12 cellular contexts compared by ENCODE assay signal in the genomic region with DNA sequence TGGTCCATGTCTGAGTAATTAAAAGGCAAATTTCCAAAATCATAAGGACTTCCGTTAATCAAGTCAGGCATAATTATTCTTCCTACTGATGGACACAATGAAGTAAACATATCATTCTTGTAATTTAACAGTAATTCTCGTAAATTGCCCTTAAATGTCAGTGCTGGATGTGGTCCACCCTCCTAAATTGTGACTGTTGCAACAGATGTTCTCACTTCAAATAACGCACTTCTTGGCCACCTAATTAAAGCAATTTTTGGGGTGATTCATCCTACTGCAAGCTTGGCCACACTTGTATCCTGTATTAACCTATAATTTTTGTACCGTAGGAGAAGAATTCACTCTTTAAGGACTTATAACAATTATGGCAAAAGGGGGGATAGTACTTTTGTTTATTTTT. TPM values are rescaled to one million over a fixed set of nuclear protein-coding genes. Genes with fewer than 3 reads are reported as not detected.
DNase-seq lines count a peak whose midpoint lies in the region; ATAC-seq and TF ChIP-seq lines count a peak whose summit lies in the region.
"Had no signal": no experiment of that assay in that cellular context is flagged by ENCODE, and none has a peak within 500 bp of the region (broad histone marks: within the 10 kb centered on the region; RNA-seq: fewer than 3 reads in every experiment).

No MANE protein-coding gene starts in this region.

- peak overlapping the region; percentile 94 for H3K18ac ChIP-seq in IMR-90 (ENCODE audit: low read depth, low read length)

- peaks cover 32% of the 10 kb centered on the region; the same call in 1 of the 2 replicates for H4K20me1 ChIP-seq in IMR-90 (ENCODE audit: insufficient read depth, low read length)

- H3K36me3 ChIP-seq in IMR-90 (ENCODE audit: control insufficient read depth, insufficient read depth, low read length) (peaks cover 45% of the 10 kb centered on the region), lower lobe of right lung (peaks cover 9% of the 10 kb centered on the region), thoracic aorta (peaks cover 24% of the 10 kb centered on the region)

- H2AK9ac ChIP-seq in IMR-90 (replicated peaks; ENCODE audit: low read depth, low read length, poor library complexity): no peak overlapping the region

- POLR2A ChIA-PET in IMR-90 (lab: Charles Lee; ENCODE audit: unreplicated experiment): interaction anchor here (2.2 to 7.9 kb wide), 2 partner anchors 22 to 98 kb away, joined by 15 to 163 read pairs; no protein-coding TSS in a partner anchor

- H3K56ac ChIP-seq in IMR-90 (ENCODE audit: extremely low read depth, insufficient read depth, low read length): peak overlapping the region; percentile 97

- DNase-seq in IMR-90 (no peak), astrocyte of the hippocampus (ENCODE audit: low read depth, low spot score) (peak; percentile 36), lower lobe of right lung (no peak), thoracic aorta (ENCODE audit: low spot score) (no peak), dermis blood vessel endothelial cell (no peak), NCI-H2029 treated with DMSO at 0.1 percent for 48 hours (lab: John Stamatoyannopoulos, UW) (no peak), HuH-7 (ENCODE audit: low spot score) (no peak)
- DNase-seq: activated gamma-delta T cell, mucosa of descending colon, T-helper 9 cell had no signal

- peak overlapping the region; percentile 57 for H4K91ac ChIP-seq in IMR-90 (ENCODE audit: insufficient read depth, low read depth, low read length)

- H3K4ac ChIP-seq in IMR-90 (ENCODE audit: low read depth, low read length): peak overlapping the region; percentile 93; the same call in 1 of the 2 replicates

- H3K9me3 ChIP-seq in IMR-90 (ENCODE audit: control insufficient read depth, insufficient read depth, low read length) (no peaks in the 10 kb centered on the region), lower lobe of right lung (no peaks in the 10 kb centered on the region), thoracic aorta (no peaks in the 10 kb centered on the region)
- H3K9me3 ChIP-seq: mucosa of descending colon had no signal

- H4K8ac ChIP-seq in IMR-90 (ENCODE audit: low read depth in 2 of 2, low read length in 2 of 2): peak overlapping the region; percentile 68 to 81; a peak in 3 of 4 replicates

- CTCF ChIA-PET in IMR-90 (lab: Yijun Ruan, JAX): no interaction called here

- H3K27me3 ChIP-seq in IMR-90 (ENCODE audit: control insufficient read depth, insufficient read depth, low read length): no peaks in the 10 kb centered on the region
- H3K27me3 ChIP-seq in lower lobe of right lung (ENCODE audit: low read depth): no peaks in the 10 kb centered on the region
- H3K27me3 ChIP-seq in thoracic aorta (replicated peaks; ENCODE audit: insufficient read depth): no peaks in the 10 kb centered on the region

- H3K4me2 ChIP-seq in IMR-90 (ENCODE audit: low read depth, low read length): peak overlapping the region; percentile 67

- intact Hi-C loops in IMR-90 (cut with micrococcal nuclease): no loop called here
- intact Hi-C loops in lower lobe of right lung (cut with DNase I): loop anchor here (10.0 kb wide), 1 partner anchor 102 kb away; no protein-coding TSS in a partner anchor

- H2BK120ac ChIP-seq in IMR-90 (ENCODE audit: low read depth, low read length): peak overlapping the region; percentile 67; the same call in 1 of the 2 replicates

- peak overlapping the region; percentile 94 for H3K14ac ChIP-seq in IMR-90 (replicated peaks; ENCODE audit: low read depth, low read length)

- no peak overlapping the region for H2BK15ac ChIP-seq in IMR-90 (ENCODE audit: low read depth, low read length)

- H3K79me1 ChIP-seq in IMR-90 (ENCODE audit: low read depth in 1 of 2, low read length in 2 of 2): peaks cover 7 to 17% of the 10 kb centered on the region in 2 experiments; a peak in 3 of 4 replicates

- H4K5ac ChIP-seq in IMR-90 (ENCODE audit: low read depth, low read length): peak overlapping the region; percentile 76

- no TSS peak for BruUV-seq in IMR-90 (replicated peaks; lab: Mats Ljungman, UMichigan)

- TF ChIP-seq CTCF in IMR-90 (conservative IDR thresholded peaks at IDR 0.05; ENCODE audit: low read depth, low read length) (no peak), lower lobe of right lung (IDR thresholded peaks at IDR 0.05) (no peak), thoracic aorta (IDR thresholded peaks at IDR 0.05) (no peak)

- dilution Hi-C loops in IMR-90 (cut with HindIII; ENCODE audit: low sequenced_read_pairs, unreplicated experiment): no loop called here

- ATAC-seq in IMR-90 (ENCODE audit: low read depth) (no peak), lower lobe of right lung (no peak), thoracic aorta (ENCODE audit: insufficient number of reproducible peaks, low FRiP score, low read depth) (no peak)
- no peak for ATAC-seq in activated CD4-positive, CD25-positive, alpha-beta regulatory T cell treated with anti-CD3 and anti-CD28 coated beads, Interleukin-2, amount 50 U/mL, for 24 hours

- in situ Hi-C loops in IMR-90 (cut with MboI; ENCODE audit: low sequenced_read_pairs): loop anchor here (5.0 kb wide), 1 partner anchor 99 kb away; no protein-coding TSS in a partner anchor

- no peaks in the 10 kb centered on the region for H3K9me1 ChIP-seq in IMR-90 (ENCODE audit: insufficient read depth, low read length)

- peak overlapping the region; percentile 89 for H3K23ac ChIP-seq in IMR-90 (ENCODE audit: low read depth, low read length)

- H3K4me1 ChIP-seq in IMR-90 (ENCODE audit: control insufficient read depth, insufficient read depth, low read length) (peaks cover 16% of the 10 kb centered on the region), lower lobe of right lung (no peaks in the 10 kb centered on the region), thoracic aorta (ENCODE audit: control insufficient read depth in 1 of 2, low read depth in 2 of 2) (peaks cover 31 to 54% of the 10 kb centered on the region in 2 donors)

- H3K9ac ChIP-seq in IMR-90 (ENCODE audit: low read depth, low read length): peak overlapping the region; percentile 99

- H2AK5ac ChIP-seq in IMR-90 (ENCODE audit: low read depth, low read length): peak overlapping the region; percentile 68; the same call in 1 of the 2 replicates

- no CpG with 5 or more reads among the region's 4 CpGs for WGBS in IMR-90 (ENCODE audit: extremely low coverage in 2 of 2, insufficient read length in 1 of 2), 2 experiments

- peak overlapping the region; percentile 81 for H3K4me3 ChIP-seq in IMR-90 (ENCODE audit: insufficient read depth, low read depth, low read length)
- peak overlapping the region; percentile 57 for H3K4me3 ChIP-seq in lower lobe of right lung
- H3K4me3 ChIP-seq in thoracic aorta: peak overlapping the region; percentile 74
- H3K4me3 ChIP-seq: mucosa of descending colon had no signal

- H2AFZ ChIP-seq in IMR-90 (replicated peaks; ENCODE audit: low read length, poor library complexity): no peak overlapping the region

- TF ChIP-seq RAD21 in IMR-90 (IDR thresholded peaks at IDR 0.05; ENCODE audit: low read length): no peak

- H3K27ac ChIP-seq in IMR-90 (ENCODE audit: insufficient read depth, low read length): peak overlapping the region; percentile 94
- peak overlapping the region; percentile 85 for H3K27ac ChIP-seq in lower lobe of right lung
- peak overlapping the region; percentile 93 to 97 for H3K27ac ChIP-seq in thoracic aorta

- H2BK20ac ChIP-seq in IMR-90 (ENCODE audit: low read depth, low read length): no peak overlapping the region

- peak overlapping the region; percentile 92 for H2BK5ac ChIP-seq in IMR-90 (ENCODE audit: low read depth, low read length, poor library complexity, severe bottlenecking)

- TF ChIP-seq POLR2A in IMR-90 (IDR thresholded peaks at IDR 0.05; ENCODE audit: low read depth, low read length): no peak

TF ChIP-seq in IMR-90, 13 proteins besides CTCF, POLR2A, EP300 and RAD21:
- TF ChIP-seq BHLHE40 (IDR thresholded peaks at IDR 0.05; ENCODE audit: low read depth, low read length) (no peak), CEBPB (IDR thresholded peaks at IDR 0.05; ENCODE audit: low read depth, low read length) (0 out of 2 replicates have a peak, but pooled peaks have one; percentile 37), RFX5 (IDR thresholded peaks at IDR 0.05; ENCODE audit: low read depth, low read length) (no peak), MAZ (IDR thresholded peaks at IDR 0.05; ENCODE audit: borderline replicate concordance, low read depth, low read length) (no peak), SMC3 (IDR thresholded peaks at IDR 0.05; ENCODE audit: low read depth, low read length) (no peak), CHD1 (IDR thresholded peaks at IDR 0.05; ENCODE audit: low read depth, low read length) (no peak)
- TF ChIP-seq, protein P1, sequence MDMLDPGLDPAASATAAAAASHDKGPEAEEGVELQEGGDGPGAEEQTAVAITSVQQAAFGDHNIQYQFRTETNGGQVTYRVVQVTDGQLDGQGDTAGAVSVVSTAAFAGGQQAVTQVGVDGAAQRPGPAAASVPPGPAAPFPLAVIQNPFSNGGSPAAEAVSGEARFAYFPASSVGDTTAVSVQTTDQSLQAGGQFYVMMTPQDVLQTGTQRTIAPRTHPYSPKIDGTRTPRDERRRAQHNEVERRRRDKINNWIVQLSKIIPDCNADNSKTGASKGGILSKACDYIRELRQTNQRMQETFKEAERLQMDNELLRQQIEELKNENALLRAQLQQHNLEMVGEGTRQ (IDR thresholded peaks at IDR 0.05; ENCODE audit: low read depth, low read length): no peak

RNA-seq across cellular contexts. Expression of a gene that starts 1.9 kb away (rescaled TPM):
- total RNA-seq in IMR-90 (2012; rRNA removed): 1,211 and 1,351 TPM in 2 replicates
- polyA plus RNA-seq in IMR-90 (2012; rRNA removed): 3,922 and 4,454 TPM in 2 replicates
- polyA plus RNA-seq in IMR-90 (2012; cell fraction: cytosol; rRNA removed): 4,367 and 7,099 TPM in 2 replicates
- 4,818 and 7,550 TPM in 2 replicates for polyA plus RNA-seq in IMR-90 (2012; cell fraction: nucleus; rRNA removed; ENCODE audit: low replicate concordance)
- 252 TPM for total RNA-seq in lower lobe of right lung
- total RNA-seq in thoracic aorta: 1,000 to 10,000 TPM; 1,117 to 1,356 TPM
- 15.3 and 45.3 TPM in 2 replicates for total RNA-seq in dermis blood vessel endothelial cell
- total RNA-seq: NCI-H460 had no signal
